In the genomic region with DNA sequence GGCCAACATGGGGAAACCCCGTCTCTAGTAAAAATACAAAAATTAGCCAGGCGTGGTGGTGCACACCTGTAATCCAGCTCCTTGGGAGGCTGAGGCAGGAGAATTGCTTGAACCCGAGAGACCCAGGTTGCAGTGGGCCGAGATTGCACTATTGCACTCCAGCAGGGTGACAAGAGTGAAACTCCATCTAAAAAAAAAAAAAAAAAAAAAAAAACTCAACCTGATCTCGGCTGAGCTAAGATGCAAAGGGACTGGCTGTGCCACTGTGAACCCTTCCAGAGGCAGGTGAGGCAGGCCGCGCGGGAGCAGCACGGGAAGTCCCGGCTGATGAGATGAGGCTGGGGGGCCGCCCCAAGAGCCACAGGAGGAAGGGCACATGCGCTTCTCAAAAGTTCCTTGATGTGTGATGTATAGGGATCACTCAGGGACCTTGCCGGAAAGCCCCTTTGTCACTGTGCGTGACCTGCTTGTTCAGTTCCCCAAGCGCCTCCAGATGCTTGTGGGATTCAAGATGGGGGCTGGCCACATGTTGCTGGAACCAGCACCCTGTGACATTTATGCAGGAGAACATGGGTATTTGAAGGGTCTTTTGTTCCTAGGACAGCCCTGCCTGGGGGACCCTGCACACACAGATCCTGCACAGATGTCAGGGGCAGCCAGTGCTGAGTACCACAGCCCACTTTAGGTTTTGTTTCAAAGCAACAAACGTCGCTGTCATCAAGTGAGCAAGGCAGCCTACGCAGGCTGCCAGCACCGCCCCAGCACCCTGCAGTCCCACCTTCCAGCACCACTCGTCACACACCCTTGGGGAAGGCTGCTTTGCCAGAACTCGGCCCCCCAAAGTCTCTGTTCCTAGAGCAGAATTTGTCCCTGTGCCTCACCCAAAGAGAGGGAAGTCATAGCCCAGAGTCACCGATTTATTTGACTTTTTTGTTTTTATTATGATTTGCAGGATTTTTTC, we compare ENCODE assay signal across 17 cellular contexts.
DNase-seq lines count a peak whose midpoint lies in the region; ATAC-seq and FAIRE-seq lines count a peak whose summit lies in the region.
"Had no signal": no experiment of that assay in that cellular context is flagged by ENCODE, and none has a peak within 500 bp of the region (broad histone marks: within the 10 kb centered on the region; RNA-seq: fewer than 3 reads in every experiment).

No MANE protein-coding gene starts in this region.

- no peak overlapping the region for H2AFZ ChIP-seq in trophoblast cell (ENCODE audit: insufficient read depth, low read length, poor library complexity)

- H4K91ac ChIP-seq in trophoblast cell (ENCODE audit: low read depth, low read length) = no peak overlapping the region

- no peak overlapping the region for H3K9ac ChIP-seq in trophoblast cell (ENCODE audit: low read length)

- no peak overlapping the region for H3K4me2 ChIP-seq in trophoblast cell (ENCODE audit: low read length)

- H4K12ac ChIP-seq in trophoblast cell (ENCODE audit: low read depth, low read length) = no peak overlapping the region

- H3K4me1 Mint-ChIP-seq in naive B cell = peaks cover 0 to 9% (median 4%) of the 10 kb centered on the region in 3 donors
- H3K4me1 Mint-ChIP-seq: WTC11 had no signal

- DNase-seq in naive B cell = no peak
- no peak for DNase-seq in trophoblast cell
- DNase-seq in HTR-8/SVneo (ENCODE audit: insufficient read length, low spot score) = no peak
- no peak for DNase-seq in NCI-H2171 (lab: John Stamatoyannopoulos, UW)
- DNase-seq in NCI-H2107 treated with DMSO at 0.1 percent for 48 hours (lab: John Stamatoyannopoulos, UW; ENCODE audit: unreplicated experiment) = no peak
- DNase-seq: activated naive CD4-positive, alpha-beta T cell treated with anti-CD3 and anti-CD28 coated beads, Interleukin-2, amount 50 U/mL, for 16 hours; AML-193; brain microvascular endothelial cell; left lung; NCI-H146; NCI-H526; testis had no signal

- peaks cover 3% of the 10 kb centered on the region for H3K9me3 ChIP-seq in trophoblast cell (ENCODE audit: insufficient read depth, low read depth, low read length)
- H3K9me3 ChIP-seq: left lung, testis had no signal

- H3K4me1 ChIP-seq in trophoblast cell (ENCODE audit: control insufficient read depth in 1 of 2, insufficient read depth in 2 of 2, low read length in 2 of 2) = no peaks in the 10 kb centered on the region
- H3K4me1 ChIP-seq: left lung, testis had no signal

- H3K27me3 Mint-ChIP-seq in naive B cell = no peaks in the 10 kb centered on the region

- no peak overlapping the region for H3K4me3 ChIP-seq in trophoblast cell (ENCODE audit: low read depth, low read length)
- H3K4me3 ChIP-seq: left lung, testis had no signal

- H3K27ac ChIP-seq in trophoblast cell (ENCODE audit: low read depth, low read length) = no peak overlapping the region
- H3K27ac ChIP-seq: brain microvascular endothelial cell, left lung, testis had no signal

- H3K18ac ChIP-seq in trophoblast cell (ENCODE audit: low read length) = no peak overlapping the region

- no CpG with 5 or more reads among the region's 22 CpGs for WGBS in trophoblast cell (ENCODE audit: extremely low coverage, insufficient coverage, insufficient read length)

- no peak overlapping the region for H2BK12ac ChIP-seq in trophoblast cell (ENCODE audit: low read length)

- peaks cover 19 to 34% of the 10 kb centered on the region in 2 experiments for H3K36me3 ChIP-seq in trophoblast cell (ENCODE audit: control insufficient read depth in 1 of 2, insufficient read depth in 2 of 2, low read length in 2 of 2)
- H3K36me3 ChIP-seq: brain microvascular endothelial cell had no signal

- H3K4ac ChIP-seq in trophoblast cell (ENCODE audit: low read depth, low read length) = no peak overlapping the region

- peak overlapping the region in 2 of 6 donors; percentile 37 to 39 for H3K27ac Mint-ChIP-seq in naive B cell
- H3K27ac Mint-ChIP-seq: WTC11 had no signal

- H2BK120ac ChIP-seq in trophoblast cell (ENCODE audit: insufficient read depth, low read length, poor library complexity) = no peak overlapping the region

- no peak overlapping the region for H2AK5ac ChIP-seq in trophoblast cell (ENCODE audit: low read length)

- peaks cover 6 to 15% of the 10 kb centered on the region in 2 donors for H3K36me3 Mint-ChIP-seq in naive B cell

- H3K14ac ChIP-seq in trophoblast cell (ENCODE audit: low read length) = no peak overlapping the region

- no peak overlapping the region for H3K23ac ChIP-seq in trophoblast cell (ENCODE audit: low read length)

- no peaks in the 10 kb centered on the region for H3K9me3 Mint-ChIP-seq in naive B cell
- H3K9me3 Mint-ChIP-seq: WTC11 had no signal

- no peak for FAIRE-seq in HTR-8/SVneo (lab: Jason Lieb, UNC)
- FAIRE-seq: RCC 7860 had no signal

- ATAC-seq in GM18511 (IDR thresholded peaks at IDR 0.05; ENCODE audit: unreplicated experiment) (peak; percentile 61), GM21367 (IDR thresholded peaks at IDR 0.05; ENCODE audit: unreplicated experiment) (peak; percentile 60), HG03045 (IDR thresholded peaks at IDR 0.05; ENCODE audit: unreplicated experiment) (peak; percentile 78), naive B cell (ENCODE audit: low read depth in 2 of 2) (peak; percentile 54 to 78)
- ATAC-seq: left lung, WTC11 had no signal

- no peak overlapping the region for H3K4me3 Mint-ChIP-seq in naive B cell
- H3K4me3 Mint-ChIP-seq: WTC11 had no signal

- H4K8ac ChIP-seq in trophoblast cell (ENCODE audit: low read depth, low read length) = no peak overlapping the region

- no peak overlapping the region for H2BK5ac ChIP-seq in trophoblast cell (ENCODE audit: low read depth, low read length, poor library complexity)

- no peaks in the 10 kb centered on the region for H3K79me2 ChIP-seq in trophoblast cell (ENCODE audit: control insufficient read depth, insufficient read depth, low read length, poor library complexity)

- no peaks in the 10 kb centered on the region for H3K79me1 ChIP-seq in trophoblast cell (ENCODE audit: low read length)

- H3K27me3 ChIP-seq in trophoblast cell (ENCODE audit: insufficient read depth, low read length) = no peaks in the 10 kb centered on the region
- H3K27me3 ChIP-seq: brain microvascular endothelial cell, left lung, testis had no signal
